In the genomic region with DNA sequence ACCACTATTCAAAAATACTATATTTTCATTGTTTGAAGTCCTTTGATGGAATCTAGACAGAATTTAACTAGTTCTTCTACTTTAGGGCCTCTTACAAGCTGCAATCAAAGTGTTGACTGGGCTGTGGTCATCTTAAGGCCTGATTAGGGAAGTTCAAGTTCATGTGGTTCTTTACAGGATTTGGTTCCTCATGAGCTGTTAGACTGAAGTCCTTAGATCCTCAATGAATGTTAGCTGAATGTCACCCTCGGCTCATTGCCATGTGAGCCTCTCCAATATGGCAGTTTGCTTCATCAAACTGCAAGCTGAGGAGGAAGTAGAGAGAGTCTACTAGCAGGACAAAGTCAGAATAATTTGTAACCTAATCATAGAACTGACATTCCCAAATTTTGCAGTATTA, we compare ENCODE assay signal across 24 cellular contexts.
"Had no signal": no experiment of that assay in that cellular context is flagged by ENCODE, and none has a peak within 500 bp of the region (broad histone marks: within the 10 kb centered on the region; RNA-seq: fewer than 3 reads in every experiment).

No MANE protein-coding gene starts in this region.

- H3K36me3 ChIP-seq: cardiac muscle cell, gastroesophageal sphincter, heart left ventricle, pancreas, thyroid gland had no signal

- FAIRE-seq: pancreas had no signal

- H3K4me1 ChIP-seq: body of pancreas, gastroesophageal sphincter, heart left ventricle, pancreas, thyroid gland had no signal

- H3K4me3 ChIP-seq: body of pancreas, cardiac muscle cell, gastroesophageal sphincter, heart left ventricle, mucosa of descending colon, pancreas, thyroid gland had no signal

- H3K27ac ChIP-seq: body of pancreas, cardiac muscle cell, epithelial cell of prostate, gastroesophageal sphincter, heart left ventricle, pancreas, thyroid gland had no signal

- H3K9me3 ChIP-seq: body of pancreas, gastroesophageal sphincter, mucosa of descending colon, pancreas, thyroid gland had no signal

- DNase-seq: activated CD4-positive, alpha-beta memory T cell treated with anti-CD3 and anti-CD28 coated beads, Interleukin-2, amount 10 ng/mL, durations not matched to agents 7 days and 5 days; activated CD4-positive, alpha-beta T cell treated with anti-CD3 and anti-CD28 coated beads for 4 hours; activated CD4-positive, CD25-positive, alpha-beta regulatory T cell; activated effector memory CD4-positive, alpha-beta T cell treated with Interleukin-2 at 50 U/mL for 16 hours; activated naive CD4-positive, alpha-beta T cell treated with anti-CD3 and anti-CD28 coated beads, Interleukin-2, amount 10 ng/mL, durations not matched to agents 7 days and 5 days; activated T-cell treated with anti-CD3 and anti-CD28 coated beads, Interleukin-2, amount 50 U/mL, for 72 hours; anterior cingulate cortex; body of pancreas; cortex of kidney; heart left ventricle; islet precursor cell; left cardiac atrium; mesenchymal stem cell; mucosa of descending colon; nephron progenitor cell; pancreas; right cardiac atrium; stimulated activated CD4-positive, alpha-beta T cell treated with anti-CD3 and anti-CD28 coated beads, Interleukin-12 subunit alpha, Interleukin-12 subunit beta, amount 100 ng/mL, for 4 hours; stimulated activated CD4-positive, alpha-beta T cell treated with anti-CD3 and anti-CD28 coated beads, Interleukin-4, amount 100 ng/mL, for 4 hours; T-helper 9 cell; thyroid gland had no signal
